ENCODE assay signal across 24 cellular contexts in genomic region chrX:72392816-72393800, GRCh38.
DNase-seq lines count a peak whose midpoint lies in the region; ATAC-seq, FAIRE-seq and TF ChIP-seq lines count a peak whose summit lies in the region.
"Had no signal": no experiment of that assay in that cellular context is flagged by ENCODE, and none has a peak within 500 bp of the region (broad histone marks: within the 10 kb centered on the region; RNA-seq: fewer than 3 reads in every experiment).

No MANE protein-coding gene starts in this region.

- peak; percentile 86 for FAIRE-seq in astrocyte (lab: Jason Lieb, UNC)
- FAIRE-seq: D721Med, HTR-8/SVneo had no signal

- no peak for TF ChIP-seq POLR2A in upper lobe of left lung (IDR thresholded peaks at IDR 0.05)

- no peaks in the 10 kb centered on the region for H3K36me3 Mint-ChIP-seq in astrocyte (ENCODE audit: low read depth, unreplicated experiment)
- H3K36me3 Mint-ChIP-seq in activated T-cell treated with anti-CD3 and anti-CD28 coated beads, Interleukin-2, amount 50 U/mL, for 24 hours (ENCODE audit: low read depth) = no peaks in the 10 kb centered on the region
- H3K36me3 Mint-ChIP-seq: IgD-negative memory B cell had no signal

- no peak overlapping the region for H3K27ac ChIP-seq in astrocyte (ENCODE audit: low read depth, low read length)
- peak overlapping the region; percentile 39 for H3K27ac ChIP-seq in neuronal stem cell (replicated peaks; ENCODE audit: low read length)
- no peak overlapping the region for H3K27ac ChIP-seq in upper lobe of left lung
- H3K27ac ChIP-seq: HL-60 had no signal

- no peaks in the 10 kb centered on the region for H3K9me3 Mint-ChIP-seq in astrocyte (ENCODE audit: unreplicated experiment)
- no peaks in the 10 kb centered on the region for H3K9me3 Mint-ChIP-seq in activated T-cell treated with anti-CD3 and anti-CD28 coated beads, Interleukin-2, amount 50 U/mL, for 24 hours
- H3K9me3 Mint-ChIP-seq: CD4-positive, alpha-beta memory T cell; IgD-negative memory B cell had no signal

- no peaks in the 10 kb centered on the region for H3K9me3 ChIP-seq in astrocyte (ENCODE audit: insufficient read depth, low read depth, low read length)
- no peaks in the 10 kb centered on the region for H3K9me3 ChIP-seq in neuronal stem cell (replicated peaks in 1 of 2; ENCODE audit: control insufficient read depth in 2 of 2, insufficient read depth in 1 of 2, low read depth in 1 of 2, low read length in 2 of 2)
- no peaks in the 10 kb centered on the region for H3K9me3 ChIP-seq in upper lobe of left lung
- H3K9me3 ChIP-seq: BE2C had no signal

- H3K4me1 ChIP-seq in astrocyte (ENCODE audit: insufficient read depth, low read length) (peaks cover 3% of the 10 kb centered on the region), neuronal stem cell (ENCODE audit: control insufficient read depth in 2 of 2, insufficient read depth in 1 of 2, low read depth in 1 of 2, low read length in 2 of 2) (peaks cover 6 to 17% of the 10 kb centered on the region in 2 donors), upper lobe of left lung (no peaks in the 10 kb centered on the region)
- H3K4me1 ChIP-seq: BE2C had no signal

- no peaks in the 10 kb centered on the region for H3K27me3 ChIP-seq in astrocyte (ENCODE audit: insufficient read depth, low read length)
- no peaks in the 10 kb centered on the region for H3K27me3 ChIP-seq in neuronal stem cell (ENCODE audit: control insufficient read depth in 3 of 3, insufficient read depth in 3 of 3, low read depth in 1 of 3, low read length in 3 of 3)
- no peaks in the 10 kb centered on the region for H3K27me3 ChIP-seq in upper lobe of left lung
- H3K27me3 ChIP-seq: BE2C had no signal

- H3K4ac ChIP-seq in neuronal stem cell (ENCODE audit: low read length) = no peak overlapping the region

- no peak overlapping the region for H4K8ac ChIP-seq in neuronal stem cell (ENCODE audit: low read depth, low read length)

- WGBS in neuronal stem cell (ENCODE audit: extremely low coverage in 2 of 2, insufficient read length in 2 of 2, insufficient replicate concordance in 1 of 2), 2 donors = no CpG with 5 or more reads among the region's 11 CpGs
- WGBS in upper lobe of left lung, 2 donors = 73 to 89% methylated on average over 11 of the region's 11 CpGs

- ATAC-seq in upper lobe of left lung (ENCODE audit: low FRiP score in 2 of 2) = no peak

- H3K4me1 Mint-ChIP-seq in astrocyte (ENCODE audit: low read depth, unreplicated experiment) = peaks cover 21% of the 10 kb centered on the region
- no peaks in the 10 kb centered on the region for H3K4me1 Mint-ChIP-seq in activated T-cell treated with anti-CD3 and anti-CD28 coated beads, Interleukin-2, amount 50 U/mL, for 24 hours (ENCODE audit: low read depth)
- H3K4me1 Mint-ChIP-seq: CD4-positive, alpha-beta memory T cell; IgD-negative memory B cell had no signal

- no peak overlapping the region for H2BK120ac ChIP-seq in neuronal stem cell (ENCODE audit: low read depth, low read length)

- no peak overlapping the region for H3K23ac ChIP-seq in neuronal stem cell (ENCODE audit: low read depth, low read length, poor library complexity)

- no peak overlapping the region for H2AK5ac ChIP-seq in neuronal stem cell (ENCODE audit: low read depth, low read length)

- H3K14ac ChIP-seq in neuronal stem cell (ENCODE audit: low read length) = no peak overlapping the region

- no peaks in the 10 kb centered on the region for H3K36me3 ChIP-seq in astrocyte (ENCODE audit: insufficient read depth, low read length)
- no peaks in the 10 kb centered on the region for H3K36me3 ChIP-seq in neuronal stem cell (replicated peaks in 1 of 2; ENCODE audit: control insufficient read depth in 2 of 2, insufficient read depth in 2 of 2, low read length in 2 of 2)
- H3K36me3 ChIP-seq in upper lobe of left lung = no peaks in the 10 kb centered on the region
- H3K36me3 ChIP-seq: BE2C had no signal

- H4K20me1 ChIP-seq in astrocyte (ENCODE audit: insufficient read depth, low read length) = no peaks in the 10 kb centered on the region

- no peak overlapping the region for H3K4me2 ChIP-seq in astrocyte (ENCODE audit: low read length)
- no peak overlapping the region for H3K4me2 ChIP-seq in neuronal stem cell (ENCODE audit: insufficient read depth, low read length, poor library complexity, severe bottlenecking)

- H2BK12ac ChIP-seq in neuronal stem cell (ENCODE audit: low read length) = no peak overlapping the region

- no peak overlapping the region for H3K27ac Mint-ChIP-seq in astrocyte (ENCODE audit: unreplicated experiment)
- H3K27ac Mint-ChIP-seq in activated T-cell treated with anti-CD3 and anti-CD28 coated beads, Interleukin-2, amount 50 U/mL, for 24 hours = no peak overlapping the region
- H3K27ac Mint-ChIP-seq: CD4-positive, alpha-beta memory T cell; H9; IgD-negative memory B cell had no signal

- H2BK5ac ChIP-seq in neuronal stem cell (ENCODE audit: low read length) = no peak overlapping the region

- DNase-seq in EH (ENCODE audit: low read depth) (peak; percentile 5), astrocyte (ENCODE audit: low read depth) (no peak), fibroblast of the conjunctiva (ENCODE audit: low read depth) (peak; percentile 17), neuronal stem cell (ENCODE audit: low spot score) (no peak), GF-D8 (lab: John Stamatoyannopoulos, UW) (no peak), upper lobe of left lung (no peak)
- no peak for DNase-seq in activated T-cell treated with anti-CD3 and anti-CD28 coated beads, Interleukin-2, amount 50 U/mL, for 24 hours
- DNase-seq in stimulated activated CD4-positive, alpha-beta T cell treated with anti-CD3 and anti-CD28 coated beads, Interleukin-2, amount 100 ng/mL, for 24 hours = no peak
- DNase-seq: 8988T; BE2C; CD4-positive, alpha-beta memory T cell; DMS79; H9; Kasumi-1; MM.1S; NCI-H1092 treated with DMSO at 0.1 percent for 48 hours; NCI-H187; NCI-H2171; NCI-H446; NCI-H774 had no signal

- TF ChIP-seq CTCF in astrocyte (IDR thresholded peaks at IDR 0.05; ENCODE audit: insufficient read depth, low read depth, low read length) (no peak), upper lobe of left lung (IDR thresholded peaks at IDR 0.05) (no peak)

- H3K9ac ChIP-seq in astrocyte (ENCODE audit: low read length) (no peak overlapping the region), neuronal stem cell (ENCODE audit: low read depth, low read length, poor library complexity) (no peak overlapping the region)

- no peak overlapping the region for H3K18ac ChIP-seq in neuronal stem cell (ENCODE audit: low read length)

- no peaks in the 10 kb centered on the region for H3K27me3 Mint-ChIP-seq in astrocyte (ENCODE audit: low read depth, unreplicated experiment)
- H3K27me3 Mint-ChIP-seq in activated T-cell treated with anti-CD3 and anti-CD28 coated beads, Interleukin-2, amount 50 U/mL, for 24 hours = peaks cover 12% of the 10 kb centered on the region
- H3K27me3 Mint-ChIP-seq: CD4-positive, alpha-beta memory T cell had no signal

- no peaks in the 10 kb centered on the region for H3K79me2 ChIP-seq in astrocyte (ENCODE audit: insufficient read depth, low read length)

- no peaks in the 10 kb centered on the region for H3K79me1 ChIP-seq in neuronal stem cell (ENCODE audit: low read depth, low read length)

- no peak overlapping the region for H2BK15ac ChIP-seq in neuronal stem cell (ENCODE audit: low read length)

- H4K91ac ChIP-seq in neuronal stem cell (ENCODE audit: low read depth, low read length, poor library complexity) = no peak overlapping the region

- no peak overlapping the region for H2AFZ ChIP-seq in astrocyte (ENCODE audit: low read depth, low read length)
- H2AFZ ChIP-seq in neuronal stem cell (ENCODE audit: low read length) = no peak overlapping the region

- no peak overlapping the region for H3K4me3 Mint-ChIP-seq in astrocyte (ENCODE audit: unreplicated experiment)
- no peak overlapping the region for H3K4me3 Mint-ChIP-seq in activated T-cell treated with anti-CD3 and anti-CD28 coated beads, Interleukin-2, amount 50 U/mL, for 24 hours
- H3K4me3 Mint-ChIP-seq: CD4-positive, alpha-beta memory T cell; H9; IgD-negative memory B cell had no signal

- no peak for TF ChIP-seq EP300 in upper lobe of left lung (IDR thresholded peaks at IDR 0.05)

- H3K4me3 ChIP-seq in astrocyte (ENCODE audit: insufficient read depth, low read depth, low read length) = no peak overlapping the region
- no peak overlapping the region for H3K4me3 ChIP-seq in neuronal stem cell (ENCODE audit: low read length in 2 of 2)
- H3K4me3 ChIP-seq in upper lobe of left lung = no peak overlapping the region

Comparison
In these comparisons a context has a peak if more than half of its experiments do, and no peak if none do; other contexts are left out.
1. DNase-seq: peak in EH (single experiment) and fibroblast of the conjunctiva (single experiment); none in astrocyte (single experiment), neuronal stem cell (single experiment), activated T-cell treated with anti-CD3 and anti-CD28 coated beads, Interleukin-2, amount 50 U/mL, for 24 hours (single experiment), GF-D8 (single experiment), upper lobe of left lung (0 of 2) and stimulated activated CD4-positive, alpha-beta T cell treated with anti-CD3 and anti-CD28 coated beads, Interleukin-2, amount 100 ng/mL, for 24 hours (0 of 2).